8 cellular contexts compared by ENCODE assay signal in genomic region chr10:73117976-73118743, GRCh38. TPM values are rescaled to one million over a fixed set of nuclear protein-coding genes. Genes with fewer than 3 reads are reported as not detected.
DNase-seq lines count a peak whose midpoint lies in the region; ATAC-seq, FAIRE-seq and TF ChIP-seq lines count a peak whose summit lies in the region.

No MANE protein-coding gene starts in this region.

- no peak overlapping the region for H3K4me3 Mint-ChIP-seq in activated CD4-positive, alpha-beta T cell treated with anti-CD3 and anti-CD28 coated beads, Interleukin-2, amount 10 ng/mL, durations not matched to agents 24 days and 14 days

- H3K27me3 ChIP-seq in adrenal gland, result no peaks in the 10 kb centered on the region

- TF ChIP-seq POLR2A in adrenal gland (IDR thresholded peaks at IDR 0.05), result peak in 1 of 2 donors; percentile 39

- H3K4me3 ChIP-seq in adrenal gland (no peak overlapping the region), mesodermal cell (ENCODE audit: extremely low read depth, insufficient read depth, low read length, poor library complexity, severe bottlenecking) (no peak overlapping the region)

- H3K36me3 Mint-ChIP-seq in activated CD4-positive, alpha-beta T cell treated with anti-CD3 and anti-CD28 coated beads, Interleukin-2, amount 10 ng/mL, durations not matched to agents 24 days and 14 days (ENCODE audit: low read depth), result peaks cover 22% of the 10 kb centered on the region

- no peaks in the 10 kb centered on the region for H3K27me3 Mint-ChIP-seq in activated CD4-positive, alpha-beta T cell treated with anti-CD3 and anti-CD28 coated beads, Interleukin-2, amount 10 ng/mL, durations not matched to agents 24 days and 14 days

- H3K36me3 ChIP-seq in adrenal gland (replicated peaks in 1 of 2) (no peaks in the 10 kb centered on the region), mesodermal cell (ENCODE audit: control insufficient read depth, insufficient read depth, low read length) (peaks cover 5% of the 10 kb centered on the region)

- intact Hi-C loops in activated CD4-positive, alpha-beta T cell treated with anti-CD3 and anti-CD28 coated beads, Interleukin-2, amount 10 ng/mL, durations not matched to agents 24 days and 14 days (cut with micrococcal nuclease), result no loop called here
- intact Hi-C loops in adrenal gland (cut with DNase I), result no loop called here

- no peak for FAIRE-seq in D721Med (lab: Jason Lieb, UNC)

- no peak for TF ChIP-seq CTCF in adrenal gland (IDR thresholded peaks at IDR 0.05)
- TF ChIP-seq CTCF in D721Med (IDR thresholded peaks at IDR 0.05; ENCODE audit: insufficient read depth, missing control alignments), result no peak

- no peaks in the 10 kb centered on the region for H3K9me3 ChIP-seq in adrenal gland (replicated peaks in 1 of 3)
- H3K9me3 ChIP-seq in mesodermal cell (ENCODE audit: control insufficient read depth, low read length), result no peaks in the 10 kb centered on the region

- in situ Hi-C loops in KBM-7 (cut with MboI; ENCODE audit: low pct_unique_long_range_greater_than_20kb, low sequenced_read_pairs), result no loop called here

- H3K4me1 ChIP-seq in adrenal gland (replicated peaks in 1 of 2), result peaks cover 17 to 28% of the 10 kb centered on the region in 2 donors
- peaks cover 4% of the 10 kb centered on the region for H3K4me1 ChIP-seq in mesodermal cell (ENCODE audit: control insufficient read depth, insufficient read depth, low read length, poor library complexity, severe bottlenecking)

- 41 to 49% (median 48%) methylated on average over 5 of the region's 5 CpGs for WGBS in adrenal gland, 4 donors
- WGBS in mesodermal cell (ENCODE audit: insufficient coverage in 2 of 2), 2 experiments, result 50 to 73% methylated on average over 3 of the region's 5 CpGs

- peaks cover 4% of the 10 kb centered on the region for H3K4me1 Mint-ChIP-seq in activated CD4-positive, alpha-beta T cell treated with anti-CD3 and anti-CD28 coated beads, Interleukin-2, amount 10 ng/mL, durations not matched to agents 24 days and 14 days

- peak overlapping the region; percentile 37 for H3K27ac Mint-ChIP-seq in activated CD4-positive, alpha-beta T cell treated with anti-CD3 and anti-CD28 coated beads, Interleukin-2, amount 10 ng/mL, durations not matched to agents 24 days and 14 days

- peak overlapping the region in 4 of 5 donors; percentile 24 to 62 (median 30) for H3K27ac ChIP-seq in adrenal gland
- peak overlapping the region; percentile 31 for H3K27ac ChIP-seq in mesodermal cell (ENCODE audit: low read depth, low read length, severe bottlenecking)

- peak; percentile 83 for ATAC-seq in HG03064 (IDR thresholded peaks at IDR 0.05; ENCODE audit: low read depth, unreplicated experiment)

- no peak for DNase-seq in activated CD4-positive, alpha-beta T cell treated with anti-CD3 and anti-CD28 coated beads, Interleukin-2, amount 10 ng/mL, durations not matched to agents 24 days and 14 days
- no peak for DNase-seq in activated CD4-positive, alpha-beta T cell treated with anti-CD3 and anti-CD28 coated beads, Interleukin-2, amount 50 U/mL, for 48 hours
- no peak for DNase-seq in adrenal gland
- DNase-seq in anterior cingulate cortex (lab: John Stamatoyannopoulos, UW), result no peak
- no peak for DNase-seq in D721Med (ENCODE audit: insufficient read length, low spot score)
- DNase-seq in KBM-7, result no peak

- H3K9me3 Mint-ChIP-seq in activated CD4-positive, alpha-beta T cell treated with anti-CD3 and anti-CD28 coated beads, Interleukin-2, amount 10 ng/mL, durations not matched to agents 24 days and 14 days, result no peaks in the 10 kb centered on the region

RNA-seq across cellular contexts. Expression of gene NUDT13, which starts 7.9 kb away (rescaled TPM):
- total RNA-seq in activated CD4-positive, alpha-beta T cell treated with anti-CD3 and anti-CD28 coated beads, Interleukin-2, amount 10 ng/mL, durations not matched to agents 24 days and 14 days, result 0.80 and 0.91 TPM in 2 replicates
- total RNA-seq in adrenal gland, result 1 to 10 TPM; 1.0 to 5.1 (median 3.1) TPM
- polyA plus RNA-seq in adrenal gland, result 1 to 10 TPM; 2.3 to 6.1 (median 2.7) TPM
- 0.88 TPM for polyA plus RNA-seq in mesodermal cell (2013, experiment 1 of 2)
- polyA plus RNA-seq in mesodermal cell (2013, experiment 2 of 2), result 1.2 TPM

RNA-seq across cellular contexts. Expression of gene P4HA1, which starts 21.5 kb away (rescaled TPM):
- 69.4 and 71.1 TPM in 2 replicates for total RNA-seq in activated CD4-positive, alpha-beta T cell treated with anti-CD3 and anti-CD28 coated beads, Interleukin-2, amount 10 ng/mL, durations not matched to agents 24 days and 14 days
- total RNA-seq in adrenal gland, result 100 to 1,000 TPM in 1 of 8 donors, 10 to 100 TPM in 7; 28.2 to 109 (median 52.2) TPM
- polyA plus RNA-seq in adrenal gland, result 10 to 100 TPM in 2 of 3 donors, 1 to 10 TPM in 1; 9.2 to 34.7 (median 14.2) TPM
- 114 TPM for polyA plus RNA-seq in mesodermal cell (2013, experiment 1 of 2)
- polyA plus RNA-seq in mesodermal cell (2013, experiment 2 of 2), result 124 TPM

RNA-seq across cellular contexts. Expression of gene ECD, which starts 49.6 kb away (rescaled TPM):
- 38.5 and 40.7 TPM in 2 replicates for total RNA-seq in activated CD4-positive, alpha-beta T cell treated with anti-CD3 and anti-CD28 coated beads, Interleukin-2, amount 10 ng/mL, durations not matched to agents 24 days and 14 days
- total RNA-seq in adrenal gland, result 10 to 100 TPM; 22.6 to 39.3 (median 28.3) TPM
- polyA plus RNA-seq in adrenal gland, result 10 to 100 TPM in 2 of 3 donors, 1 to 10 TPM in 1; 6.4 to 40.7 (median 14.0) TPM
- polyA plus RNA-seq in mesodermal cell (2013, experiment 1 of 2), result 43.1 TPM
- 34.7 TPM for polyA plus RNA-seq in mesodermal cell (2013, experiment 2 of 2)

RNA-seq across cellular contexts. Expression of gene FAM149B1, which starts 49.8 kb away (rescaled TPM):
- 10.5 and 11.5 TPM in 2 replicates for total RNA-seq in activated CD4-positive, alpha-beta T cell treated with anti-CD3 and anti-CD28 coated beads, Interleukin-2, amount 10 ng/mL, durations not matched to agents 24 days and 14 days
- 10 to 100 TPM; 10.9 to 33.7 (median 18.6) TPM for total RNA-seq in adrenal gland
- 10 to 100 TPM; 23.2 to 33.8 (median 31.7) TPM for polyA plus RNA-seq in adrenal gland
- 31.6 TPM for polyA plus RNA-seq in mesodermal cell (2013, experiment 1 of 2)
- 30.4 TPM for polyA plus RNA-seq in mesodermal cell (2013, experiment 2 of 2)
